Comparison of ENCODE assay signal across 27 cellular contexts in genomic region chr1:201840055-201840454, GRCh38.
"Had no signal": no experiment of that assay in that cellular context is flagged by ENCODE, and none has a peak within 500 bp of the region (broad histone marks: within the 10 kb centered on the region; RNA-seq: fewer than 3 reads in every experiment).

No MANE protein-coding gene starts in this region.

- ATAC-seq: effector memory CD8-positive, alpha-beta T cell; esophagus mucosa; gastrocnemius medialis; heart right ventricle; left cardiac atrium; left lung; left ventricle myocardium superior; lower lobe of right lung; mucosa of descending colon had no signal

- H3K9me3 ChIP-seq: colonic mucosa, esophagus squamous epithelium, gastrocnemius medialis, heart right ventricle, left lung, lower lobe of right lung, mucosa of descending colon had no signal

- H3K27me3 ChIP-seq: colonic mucosa, esophagus squamous epithelium, gastrocnemius medialis, heart right ventricle, left lung had no signal

- H3K4me3 Mint-ChIP-seq: dendritic cell treated with granulocyte-macrophage colony-stimulating factor and Interleukin-4, amounts not matched to agents 40 ng/mL and 50 ng/mL, for 4 days; effector memory CD8-positive, alpha-beta T cell; endodermal cell; mesothelial cell of epicardium had no signal

- H3K27ac Mint-ChIP-seq: dendritic cell treated with granulocyte-macrophage colony-stimulating factor and Interleukin-4, amounts not matched to agents 40 ng/mL and 50 ng/mL, for 4 days; endodermal cell; mesothelial cell of epicardium had no signal

- H3K4me3 ChIP-seq: colonic mucosa, esophagus squamous epithelium, gastrocnemius medialis, heart right ventricle, left lung, lower lobe of right lung, mucosa of descending colon had no signal

- FAIRE-seq: endometrium, islet of Langerhans, keratinocyte had no signal

- H3K27me3 Mint-ChIP-seq: dendritic cell treated with granulocyte-macrophage colony-stimulating factor and Interleukin-4, amounts not matched to agents 40 ng/mL and 50 ng/mL, for 4 days; effector memory CD8-positive, alpha-beta T cell had no signal

- DNase-seq: colonic mucosa; cortex of kidney; effector CD8-positive, alpha-beta T cell; effector memory CD8-positive, alpha-beta T cell; endodermal cell; erythroblast; esophagus squamous epithelium; foreskin fibroblast; foreskin melanocyte; gastrocnemius medialis; glutamatergic neuron; head of caudate nucleus; heart right ventricle; hippocampal formation; left cardiac atrium; left lung; left ventricle myocardium superior; lower lobe of right lung; mesenchymal stem cell; mucosa of descending colon had no signal

- H3K4me1 ChIP-seq: colonic mucosa had no signal

- H3K36me3 ChIP-seq: colonic mucosa, gastrocnemius medialis had no signal

- H3K27ac ChIP-seq: colonic mucosa, epithelial cell of prostate, esophagus squamous epithelium, gastrocnemius medialis, heart right ventricle, left lung, lower lobe of right lung had no signal
